Comparison of ENCODE assay signal across 7 cellular contexts in genomic region chr6:87705070-87705691, GRCh38. TPM values are rescaled to one million over a fixed set of nuclear protein-coding genes. Genes with fewer than 3 reads are reported as not detected.
A peak's percentile ranks its signal among the peaks of the same experiment; 100 is the strongest.
DNase-seq lines count a peak whose midpoint lies in the region; ATAC-seq and TF ChIP-seq lines count a peak whose summit lies in the region.

No MANE protein-coding gene starts in this region.

- ATAC-seq in GM18870 (IDR thresholded peaks at IDR 0.05; ENCODE audit: unreplicated experiment) (peak; percentile 64), HCT116 (no peak)

- H3K4me1 ChIP-seq in HCT116 (ENCODE audit: control insufficient read depth in 1 of 2, insufficient read depth in 2 of 2, low read length in 2 of 2) (peaks cover 10 to 38% of the 10 kb centered on the region in 2 experiments), OCI-LY1 (ENCODE audit: insufficient read depth, low read length, severe bottlenecking) (peaks cover 21% of the 10 kb centered on the region), neuronal stem cell (ENCODE audit: control insufficient read depth in 2 of 2, insufficient read depth in 1 of 2, low read depth in 1 of 2, low read length in 2 of 2) (no peaks in the 10 kb centered on the region), sigmoid colon (peaks cover 0 to 11% (median 2%) of the 10 kb centered on the region in 4 donors)

- H2AFZ ChIP-seq in HCT116 (ENCODE audit: low read depth, low read length, poor library complexity, severe bottlenecking) (peak overlapping the region; percentile 37), OCI-LY1 (ENCODE audit: low read length) (peak overlapping the region; percentile 76; the same call in 1 of the 2 replicates), neuronal stem cell (ENCODE audit: low read length) (peak overlapping the region; percentile 20)

- H3K9me2 ChIP-seq in HCT116 (ENCODE audit: insufficient read depth) (no peaks in the 10 kb centered on the region), OCI-LY1 (ENCODE audit: low read depth, low read length) (no peaks in the 10 kb centered on the region)

- no peaks in the 10 kb centered on the region for H3F3A ChIP-seq in OCI-LY1 (ENCODE audit: insufficient read depth, low read length)

- TF ChIP-seq POLR2A in HCT116 (IDR thresholded peaks at IDR 0.05; ENCODE audit: borderline replicate concordance, extremely low read depth, insufficient read depth, insufficient read length) (no peak), sigmoid colon (IDR thresholded peaks at IDR 0.05) (no peak)

- H2BK120ac ChIP-seq in neuronal stem cell (ENCODE audit: low read depth, low read length): no peak overlapping the region

- H3K27ac ChIP-seq in HCT116 (ENCODE audit: low read depth, low read length) (no peak overlapping the region), OCI-LY1 (ENCODE audit: low read depth, low read length, poor library complexity, severe bottlenecking) (peak overlapping the region; percentile 49), neuronal stem cell (replicated peaks; ENCODE audit: low read length) (no peak overlapping the region), WERI-Rb-1 (no peak overlapping the region), sigmoid colon (no peak overlapping the region)

- no peak overlapping the region for H2BK15ac ChIP-seq in neuronal stem cell (ENCODE audit: low read length)

- no CpG with 5 or more reads among the region's 4 CpGs for WGBS in neuronal stem cell (ENCODE audit: extremely low coverage in 2 of 2, insufficient read length in 2 of 2, insufficient replicate concordance in 1 of 2), 2 donors
- WGBS in sigmoid colon, 2 donors: 77 to 80% methylated on average over 4 of the region's 4 CpGs

- TF ChIP-seq RAD21 in HCT116 (IDR thresholded peaks at IDR 0.05; ENCODE audit: low read depth): no peak

- H3K23ac ChIP-seq in neuronal stem cell (ENCODE audit: low read depth, low read length, poor library complexity): no peak overlapping the region

- no peak overlapping the region for H3K18ac ChIP-seq in neuronal stem cell (ENCODE audit: low read length)

- H3K27me3 ChIP-seq in HCT116 (ENCODE audit: insufficient read depth, low read length): no peaks in the 10 kb centered on the region
- no peaks in the 10 kb centered on the region for H3K27me3 ChIP-seq in OCI-LY1 (ENCODE audit: insufficient read depth, low read length)
- H3K27me3 ChIP-seq in neuronal stem cell (ENCODE audit: control insufficient read depth in 3 of 3, insufficient read depth in 3 of 3, low read depth in 1 of 3, low read length in 3 of 3): no peaks in the 10 kb centered on the region
- no peaks in the 10 kb centered on the region for H3K27me3 ChIP-seq in WERI-Rb-1 (ENCODE audit: insufficient read depth, low read depth, severe bottlenecking)
- H3K27me3 ChIP-seq in sigmoid colon: no peaks in the 10 kb centered on the region

- H3K79me2 ChIP-seq in HCT116 (ENCODE audit: insufficient read depth, low read length): peaks cover 19% of the 10 kb centered on the region
- peaks cover 16% of the 10 kb centered on the region for H3K79me2 ChIP-seq in OCI-LY1 (ENCODE audit: insufficient read depth, low read length)

- RAD21 ChIA-PET in HCT116 (lab: Charles Lee; ENCODE audit: low non-redundant PET in 1 of 2, low total read pairs in 2 of 2, uncharacterized antibody in 2 of 2, unreplicated experiment in 2 of 2): no interaction called here

- DNase-seq in HCT116 (ENCODE audit: low read depth, low spot score): no peak
- DNase-seq in neuronal stem cell (ENCODE audit: low spot score): no peak
- no peak for DNase-seq in WERI-Rb-1
- no peak for DNase-seq in sigmoid colon
- no peak for DNase-seq in NCI-H1105 (lab: John Stamatoyannopoulos, UW)

- no peaks in the 10 kb centered on the region for H3K36me3 ChIP-seq in HCT116 (ENCODE audit: control insufficient read depth in 1 of 2, insufficient read depth in 2 of 2, low read length in 2 of 2)
- H3K36me3 ChIP-seq in OCI-LY1 (ENCODE audit: insufficient read depth, low read length): peaks cover 10% of the 10 kb centered on the region; the same call in 1 of the 2 replicates
- no peaks in the 10 kb centered on the region for H3K36me3 ChIP-seq in neuronal stem cell (replicated peaks in 1 of 2; ENCODE audit: control insufficient read depth in 2 of 2, insufficient read depth in 2 of 2, low read length in 2 of 2)
- peaks cover 7% of the 10 kb centered on the region for H3K36me3 ChIP-seq in WERI-Rb-1
- no peaks in the 10 kb centered on the region for H3K36me3 ChIP-seq in sigmoid colon

- H3K4me3 ChIP-seq in HCT116 (replicated peaks in 1 of 2; ENCODE audit: low read depth in 1 of 2, low read length in 2 of 2) (no peak overlapping the region), OCI-LY1 (ENCODE audit: low read depth, low read length, poor library complexity, severe bottlenecking) (no peak overlapping the region), neuronal stem cell (ENCODE audit: low read length in 2 of 2) (no peak overlapping the region), WERI-Rb-1 (ENCODE audit: low read depth, low read length) (no peak overlapping the region), sigmoid colon (no peak overlapping the region)

- BruUV-seq in HCT116 (replicated peaks; lab: Mats Ljungman, UMichigan): no TSS peak

- intact Hi-C loops in HCT116 (cut with micrococcal nuclease): no loop called here
- intact Hi-C loops in sigmoid colon (cut with DNase I): no loop called here

- TF ChIP-seq EP300 in sigmoid colon (IDR thresholded peaks at IDR 0.05): no peak

- CTCF ChIA-PET in HCT116 (lab: Charles Lee): no interaction called here

- no peak overlapping the region for H4K91ac ChIP-seq in neuronal stem cell (ENCODE audit: low read depth, low read length, poor library complexity)

- no peak overlapping the region for H2BK5ac ChIP-seq in neuronal stem cell (ENCODE audit: low read length)

- no peaks in the 10 kb centered on the region for H3K79me1 ChIP-seq in neuronal stem cell (ENCODE audit: low read depth, low read length)

- H4K20me1 ChIP-seq in HCT116 (ENCODE audit: insufficient read depth) (peaks cover 5% of the 10 kb centered on the region; the same call in 1 of the 2 replicates), OCI-LY1 (ENCODE audit: insufficient read depth, low read length) (no peaks in the 10 kb centered on the region)

- no peak overlapping the region for H2BK12ac ChIP-seq in neuronal stem cell (ENCODE audit: low read length)

- no peaks in the 10 kb centered on the region for H3K9me3 ChIP-seq in HCT116 (ENCODE audit: control insufficient read depth in 1 of 2, insufficient read depth in 1 of 2, low read depth in 1 of 2, low read length in 2 of 2)
- no peaks in the 10 kb centered on the region for H3K9me3 ChIP-seq in OCI-LY1 (ENCODE audit: low read length)
- H3K9me3 ChIP-seq in neuronal stem cell (replicated peaks in 1 of 2; ENCODE audit: control insufficient read depth in 2 of 2, insufficient read depth in 1 of 2, low read depth in 1 of 2, low read length in 2 of 2): no peaks in the 10 kb centered on the region
- H3K9me3 ChIP-seq in WERI-Rb-1 (ENCODE audit: severe bottlenecking): no peaks in the 10 kb centered on the region
- H3K9me3 ChIP-seq in sigmoid colon: no peaks in the 10 kb centered on the region

- no peak overlapping the region for H2AK5ac ChIP-seq in neuronal stem cell (ENCODE audit: low read depth, low read length)

- H3K9ac ChIP-seq in HCT116 (ENCODE audit: low read length) (no peak overlapping the region), OCI-LY1 (ENCODE audit: low read length) (no peak overlapping the region), neuronal stem cell (ENCODE audit: low read depth, low read length, poor library complexity) (no peak overlapping the region)

- no peak overlapping the region for H3K4ac ChIP-seq in neuronal stem cell (ENCODE audit: low read length)

- TF ChIP-seq CTCF in HCT116 (IDR thresholded peaks at IDR 0.05 in 2 of 3, conservative IDR thresholded peaks at IDR 0.05 in 1 of 3; ENCODE audit: borderline replicate concordance in 1 of 3, insufficient read depth in 1 of 3, low read depth in 2 of 3, low read length in 2 of 3): no peak
- TF ChIP-seq CTCF in OCI-LY1 (IDR thresholded peaks at IDR 0.05; ENCODE audit: low read length): no peak
- TF ChIP-seq CTCF in WERI-Rb-1 (IDR thresholded peaks at IDR 0.05; ENCODE audit: low read depth, low read length): no peak
- no peak for TF ChIP-seq CTCF in sigmoid colon (IDR thresholded peaks at IDR 0.05)

- H4K8ac ChIP-seq in neuronal stem cell (ENCODE audit: low read depth, low read length): no peak overlapping the region

- POLR2A ChIA-PET in HCT116 (lab: Charles Lee): no interaction called here

- H3K4me2 ChIP-seq in HCT116 (ENCODE audit: low read length) (no peak overlapping the region), OCI-LY1 (ENCODE audit: low read length) (peak overlapping the region; percentile 12; the same call in 1 of the 2 replicates), neuronal stem cell (ENCODE audit: insufficient read depth, low read length, poor library complexity, severe bottlenecking) (no peak overlapping the region)

- H3K14ac ChIP-seq in neuronal stem cell (ENCODE audit: low read length): no peak overlapping the region

TF ChIP-seq in HCT116, 20 proteins besides CTCF, POLR2A, EP300 and RAD21 (continues in another document):
- no peak for TF ChIP-seq EZH2phosphoT487 (IDR thresholded peaks at IDR 0.05; ENCODE audit: borderline replicate concordance)
- no peak for TF ChIP-seq SRF (IDR thresholded peaks at IDR 0.05; ENCODE audit: low read depth)

RNA-seq across cellular contexts. Expression of gene AKIRIN2, which starts 3.1 kb away (rescaled TPM):
- 54.8 TPM for total RNA-seq in HCT116 (2021; ENCODE audit: unreplicated experiment)
- polyA plus RNA-seq in HCT116 (2012): 41.1 and 46.9 TPM in 2 replicates
- polyA plus RNA-seq in neuronal stem cell (2013, experiment 1 of 2): 92.2 TPM
- 90.4 TPM for polyA plus RNA-seq in neuronal stem cell (2013, experiment 2 of 2)
- 10 to 100 TPM; 16.6 to 20.8 (median 19.1) TPM for total RNA-seq in sigmoid colon
- 10 to 100 TPM; 17.4 to 40.2 (median 19.4) TPM for polyA plus RNA-seq in sigmoid colon

Comparison
In these comparisons a context has a peak if more than half of its experiments do, and no peak if none do; other contexts are left out.
1. H2AFZ ChIP-seq: peak in every context shown above with its lines; median percentile 76 in OCI-LY1; 37 in HCT116; 20 in neuronal stem cell.